Comparison of ENCODE assay signal across 8 cellular contexts in genomic region chr11:17013548-17014320, GRCh38. TPM values are rescaled to one million over a fixed set of nuclear protein-coding genes. Genes with fewer than 3 reads are reported as not detected.
DNase-seq lines count a peak whose midpoint lies in the region; ATAC-seq and TF ChIP-seq lines count a peak whose summit lies in the region.

No MANE protein-coding gene starts in this region.

- peaks cover 10% of the 10 kb centered on the region for H3K27me3 Mint-ChIP-seq in memory B cell

- H3K27ac ChIP-seq in colonic mucosa (peak overlapping the region; percentile 76), thymus (ENCODE audit: low read depth) (no peak overlapping the region)

- H3K9me3 Mint-ChIP-seq in memory B cell: no peaks in the 10 kb centered on the region

- intact Hi-C loops in colonic mucosa (cut with DNase I): no loop called here

- H3K4me1 ChIP-seq in colonic mucosa: peaks cover 4% of the 10 kb centered on the region
- peaks cover 10% of the 10 kb centered on the region for H3K4me1 ChIP-seq in thymus (ENCODE audit: control insufficient read depth, insufficient read depth, low read length)

- no peaks in the 10 kb centered on the region for H3K36me3 ChIP-seq in colonic mucosa
- no peaks in the 10 kb centered on the region for H3K36me3 ChIP-seq in thymus (ENCODE audit: control insufficient read depth, insufficient read depth)

- peak; percentile 28 for ATAC-seq in memory B cell (ENCODE audit: low read depth)

- peak; percentile 16 for DNase-seq in DMS79 treated with DMSO at 0.1 percent for 48 hours (lab: John Stamatoyannopoulos, UW)
- no peak for DNase-seq in DMS79 (lab: John Stamatoyannopoulos, UW)
- DNase-seq in RPMI8226: peak; percentile 4
- DNase-seq in colonic mucosa: peak; percentile 56
- DNase-seq in memory B cell (ENCODE audit: low spot score in 2 of 2): peak; percentile 16 to 23
- no peak for DNase-seq in midbrain (lab: John Stamatoyannopoulos, UW)
- no peak for DNase-seq in GM03348 (ENCODE audit: low spot score)

- H3K27ac Mint-ChIP-seq in memory B cell: no peak overlapping the region

- no peak for TF ChIP-seq CTCF in colonic mucosa (IDR thresholded peaks at IDR 0.05)

- H3K4me1 Mint-ChIP-seq in memory B cell: peaks cover 5% of the 10 kb centered on the region

- H3K9me3 ChIP-seq in colonic mucosa (no peaks in the 10 kb centered on the region), thymus (ENCODE audit: control insufficient read depth) (no peaks in the 10 kb centered on the region)

- H3K27me3 ChIP-seq in colonic mucosa: no peaks in the 10 kb centered on the region
- H3K27me3 ChIP-seq in thymus (ENCODE audit: control insufficient read depth, insufficient read depth): peaks cover 6% of the 10 kb centered on the region

- H3K9ac ChIP-seq in colonic mucosa (ENCODE audit: low read depth in 2 of 2, low read length in 2 of 2): peak overlapping the region; percentile 78 to 81

- H3K4me3 Mint-ChIP-seq in memory B cell: peak overlapping the region; percentile 53

- WGBS in thymus: under 1% methylated on average over 85 of the region's 85 CpGs

- H3K4me3 ChIP-seq in colonic mucosa (peak overlapping the region; percentile 79), thymus (ENCODE audit: low read length) (peak overlapping the region; percentile 85)

- H3K36me3 Mint-ChIP-seq in memory B cell: peaks cover 2% of the 10 kb centered on the region

RNA-seq across cellular contexts. Expression of gene PLEKHA7, which starts 0.5 kb away (rescaled TPM):
- 10 to 100 TPM; 55.6 to 65.9 TPM for total RNA-seq in colonic mucosa
- 7.3 TPM for polyA plus RNA-seq in thymus

Comparison
In these comparisons a context has a peak if more than half of its experiments do, and no peak if none do; other contexts are left out.
1. DNase-seq: peak in DMS79 treated with DMSO at 0.1 percent for 48 hours (single experiment), RPMI8226 (single experiment), colonic mucosa (single experiment) and memory B cell (2 of 2); none in DMS79 (single experiment), midbrain (single experiment) and GM03348 (single experiment).